In the genomic region with DNA sequence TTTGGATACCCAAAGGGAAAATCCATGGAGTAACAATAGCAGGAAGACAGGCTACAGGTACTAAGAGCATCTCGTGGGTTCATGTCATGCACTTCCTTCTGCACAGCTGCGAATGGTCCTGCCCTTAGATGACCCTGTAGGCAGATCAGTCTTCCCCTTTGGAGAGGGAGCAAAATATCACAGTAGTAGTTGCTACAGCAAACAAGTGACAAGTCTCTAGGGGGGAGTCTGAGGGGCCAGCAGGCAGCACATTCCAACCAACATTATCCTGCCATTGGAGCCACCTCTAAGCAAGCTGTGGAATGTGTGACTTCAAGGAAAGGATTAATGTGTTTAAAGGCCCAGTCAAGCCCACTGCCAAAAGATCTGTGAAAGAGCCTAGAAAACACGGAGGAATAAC, we compare ENCODE assay signal across 18 cellular contexts.
"Had no signal": no experiment of that assay in that cellular context is flagged by ENCODE, and none has a peak within 500 bp of the region (broad histone marks: within the 10 kb centered on the region; RNA-seq: fewer than 3 reads in every experiment).

No MANE protein-coding gene starts in this region.

- H3K27me3 ChIP-seq: brain microvascular endothelial cell, gastrocnemius medialis, sigmoid colon, stomach had no signal

- H3K9me3 ChIP-seq: psoas muscle, sigmoid colon, thoracic aorta had no signal

- H3K4me1 Mint-ChIP-seq: activated CD4-positive, alpha-beta T cell treated with anti-CD3 and anti-CD28 coated beads, Interleukin-2, amount 10 ng/mL, durations not matched to agents 24 days and 14 days; activated naive CD8-positive, alpha-beta T cell treated with anti-CD3 and anti-CD28 coated beads for 36 hours had no signal

- H3K4me3 Mint-ChIP-seq: activated CD4-positive, alpha-beta T cell treated with anti-CD3 and anti-CD28 coated beads, Interleukin-2, amount 10 ng/mL, durations not matched to agents 24 days and 14 days; activated CD8-positive, alpha-beta T cell treated with anti-CD3 and anti-CD28 coated beads, Interleukin-2, amount 10 ng/mL, durations not matched to agents 7 days and 5 days; activated naive CD8-positive, alpha-beta T cell treated with anti-CD3 and anti-CD28 coated beads for 36 hours; activated T-helper 1 cell treated with anti-CD3 and anti-CD28 coated beads, Interleukin-12 subunit alpha, Interleukin-12 subunit beta, Interleukin-2, Interleukin-4 antibody, amounts not matched to agents 30 ng/mL and 10 ng/mL and 1 ng/mL, durations not matched to agents 14 hours and 24 hours and 36 hours; effector memory CD8-positive, alpha-beta T cell; mesothelial cell of epicardium; neural crest cell had no signal

- DNase-seq: activated CD4-positive, alpha-beta T cell treated with anti-CD3 and anti-CD28 coated beads, Interleukin-2, amount 10 ng/mL, durations not matched to agents 24 days and 14 days; activated CD4-positive, CD25-positive, alpha-beta regulatory T cell; activated CD8-positive, alpha-beta T cell treated with anti-CD3 and anti-CD28 coated beads, Interleukin-2, amount 10 ng/mL, durations not matched to agents 7 days and 5 days; activated naive CD8-positive, alpha-beta T cell treated with anti-CD3 and anti-CD28 coated beads for 36 hours; amygdala; brain microvascular endothelial cell; cortex of kidney; effector memory CD8-positive, alpha-beta T cell; gastrocnemius medialis; psoas muscle; sigmoid colon; stimulated activated CD4-positive, alpha-beta T cell treated with anti-CD3 and anti-CD28 coated beads, Interleukin-2, amount 100 ng/mL, for 24 hours; stomach; T-helper 2 cell had no signal

- H3K4me3 ChIP-seq: gastrocnemius medialis, psoas muscle, sigmoid colon, stomach, thoracic aorta had no signal

- H3K27ac Mint-ChIP-seq: activated CD4-positive, alpha-beta T cell treated with anti-CD3 and anti-CD28 coated beads, Interleukin-2, amount 10 ng/mL, durations not matched to agents 24 days and 14 days; activated CD8-positive, alpha-beta T cell treated with anti-CD3 and anti-CD28 coated beads, Interleukin-2, amount 10 ng/mL, durations not matched to agents 7 days and 5 days; activated naive CD8-positive, alpha-beta T cell treated with anti-CD3 and anti-CD28 coated beads for 36 hours; activated T-helper 1 cell treated with anti-CD3 and anti-CD28 coated beads, Interleukin-12 subunit alpha, Interleukin-12 subunit beta, Interleukin-2, Interleukin-4 antibody, amounts not matched to agents 30 ng/mL and 10 ng/mL and 1 ng/mL, durations not matched to agents 14 hours and 24 hours and 36 hours; effector memory CD8-positive, alpha-beta T cell; mesothelial cell of epicardium had no signal

- H3K27ac ChIP-seq: brain microvascular endothelial cell, psoas muscle, sigmoid colon, stomach, thoracic aorta had no signal

- H3K9me3 Mint-ChIP-seq: effector memory CD8-positive, alpha-beta T cell had no signal

- H3K36me3 ChIP-seq: brain microvascular endothelial cell, gastrocnemius medialis, sigmoid colon, stomach, thoracic aorta had no signal

- H3K4me1 ChIP-seq: stomach had no signal

- ATAC-seq: activated CD8-positive, alpha-beta T cell treated with anti-CD3 and anti-CD28 coated beads, Interleukin-2, amount 10 ng/mL, durations not matched to agents 7 days and 5 days; effector memory CD8-positive, alpha-beta T cell; gastrocnemius medialis had no signal

- H3K36me3 Mint-ChIP-seq: activated naive CD8-positive, alpha-beta T cell treated with anti-CD3 and anti-CD28 coated beads for 36 hours; mesothelial cell of epicardium had no signal
